Comparison of ENCODE assay signal across 8 cellular contexts in the genomic region with DNA sequence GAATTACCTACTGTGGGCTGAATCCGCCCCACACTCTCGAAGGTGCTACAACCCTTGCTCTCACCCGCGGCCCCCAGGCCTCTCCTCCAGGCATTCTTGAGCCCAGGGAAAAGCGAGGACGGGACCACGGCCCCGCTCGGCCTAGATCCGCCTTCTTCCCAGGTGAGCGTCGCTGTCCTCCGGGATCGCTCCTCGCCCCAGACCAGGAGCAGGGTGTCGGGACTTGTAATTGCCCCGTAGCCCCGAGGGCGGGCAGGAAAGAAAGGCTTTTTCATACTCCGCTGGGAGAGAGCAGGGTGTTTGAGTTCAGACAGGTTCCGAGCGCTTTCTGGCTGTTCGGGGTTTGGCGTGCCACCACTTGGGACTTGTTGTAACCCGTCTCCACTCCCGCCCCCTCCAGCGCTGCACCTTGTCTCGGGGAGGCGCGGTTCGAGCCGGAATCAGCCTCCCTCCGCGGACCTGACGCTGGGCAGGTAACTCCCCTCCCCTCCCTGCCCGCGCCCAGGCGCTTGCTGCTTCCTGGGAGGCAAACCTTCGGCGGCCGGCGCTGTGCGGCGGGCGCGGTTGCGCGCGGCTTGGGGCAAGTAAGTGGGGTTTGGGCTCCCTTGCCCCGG. TPM values are rescaled to one million over a fixed set of nuclear protein-coding genes. Genes with fewer than 3 reads are reported as not detected.
DNase-seq lines count a peak whose midpoint lies in the region; ATAC-seq and TF ChIP-seq lines count a peak whose summit lies in the region.

A gene with protein sequence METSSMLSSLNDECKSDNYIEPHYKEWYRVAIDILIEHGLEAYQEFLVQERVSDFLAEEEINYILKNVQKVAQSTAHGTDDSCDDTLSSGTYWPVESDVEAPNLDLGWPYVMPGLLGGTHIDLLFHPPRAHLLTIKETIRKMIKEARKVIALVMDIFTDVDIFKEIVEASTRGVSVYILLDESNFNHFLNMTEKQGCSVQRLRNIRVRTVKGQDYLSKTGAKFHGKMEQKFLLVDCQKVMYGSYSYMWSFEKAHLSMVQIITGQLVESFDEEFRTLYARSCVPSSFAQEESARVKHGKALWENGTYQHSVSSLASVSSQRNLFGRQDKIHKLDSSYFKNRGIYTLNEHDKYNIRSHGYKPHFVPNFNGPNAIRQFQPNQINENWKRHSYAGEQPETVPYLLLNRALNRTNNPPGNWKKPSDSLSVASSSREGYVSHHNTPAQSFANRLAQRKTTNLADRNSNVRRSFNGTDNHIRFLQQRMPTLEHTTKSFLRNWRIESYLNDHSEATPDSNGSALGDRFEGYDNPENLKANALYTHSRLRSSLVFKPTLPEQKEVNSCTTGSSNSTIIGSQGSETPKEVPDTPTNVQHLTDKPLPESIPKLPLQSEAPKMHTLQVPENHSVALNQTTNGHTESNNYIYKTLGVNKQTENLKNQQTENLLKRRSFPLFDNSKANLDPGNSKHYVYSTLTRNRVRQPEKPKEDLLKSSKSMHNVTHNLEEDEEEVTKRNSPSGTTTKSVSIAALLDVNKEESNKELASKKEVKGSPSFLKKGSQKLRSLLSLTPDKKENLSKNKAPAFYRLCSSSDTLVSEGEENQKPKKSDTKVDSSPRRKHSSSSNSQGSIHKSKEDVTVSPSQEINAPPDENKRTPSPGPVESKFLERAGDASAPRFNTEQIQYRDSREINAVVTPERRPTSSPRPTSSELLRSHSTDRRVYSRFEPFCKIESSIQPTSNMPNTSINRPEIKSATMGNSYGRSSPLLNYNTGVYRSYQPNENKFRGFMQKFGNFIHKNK (plus strand): TSS at position 529 of the 614 bp plus-strand sequence. CDS start 23,476 bp downstream, outside the sequence.

- peaks cover 18% of the 10 kb centered on the region for H3K4me1 Mint-ChIP-seq in dendritic cell treated with granulocyte-macrophage colony-stimulating factor and Interleukin-4, amounts not matched to agents 40 ng/mL and 50 ng/mL, for 4 days (ENCODE audit: low read depth)

- H3K27ac ChIP-seq in left lung (no peak within 1 kb of the TSS), tibial artery (no peak within 1 kb of the TSS)

- ATAC-seq in left lung: peak; percentile 97

- H3K4me1 ChIP-seq in left lung (no peaks in the 10 kb centered on the region), tibial artery (peaks cover 0 to 12% (median 5%) of the 10 kb centered on the region in 4 donors)

- H3K4me3 Mint-ChIP-seq in dendritic cell treated with granulocyte-macrophage colony-stimulating factor and Interleukin-4, amounts not matched to agents 40 ng/mL and 50 ng/mL, for 4 days: peak within 1 kb of the TSS; percentile 74

- TF ChIP-seq CTCF in left lung (IDR thresholded peaks at IDR 0.05) (no peak), tibial artery (IDR thresholded peaks at IDR 0.05) (no peak)

- DNase-seq in LoVo (ENCODE audit: low spot score) (peak; percentile 65), left lung (peak; percentile 60 to 83), tibial artery (no peak), NCI-H2107 (lab: John Stamatoyannopoulos, UW) (no peak), D341Med (ENCODE audit: low spot score) (no peak)
- no peak for DNase-seq in activated T-cell treated with anti-CD3 and anti-CD28 coated beads, Interleukin-2, amount 50 U/mL, for 1 hour
- DNase-seq in activated naive CD4-positive, alpha-beta T cell treated with anti-CD3 and anti-CD28 coated beads, Interleukin-2, amount 50 U/mL, for 16 hours: no peak

- H3K27me3 Mint-ChIP-seq in dendritic cell treated with granulocyte-macrophage colony-stimulating factor and Interleukin-4, amounts not matched to agents 40 ng/mL and 50 ng/mL, for 4 days: peaks cover 36% of the 10 kb centered on the region

- H3K4me3 ChIP-seq in left lung (peak within 1 kb of the TSS; percentile 35 to 37), tibial artery (peak within 1 kb of the TSS; percentile 25 to 31)

- H3K9me3 ChIP-seq in left lung (no peaks in the 10 kb centered on the region), tibial artery (no peaks in the 10 kb centered on the region)

- no peaks in the 10 kb centered on the region for H3K9me3 Mint-ChIP-seq in dendritic cell treated with granulocyte-macrophage colony-stimulating factor and Interleukin-4, amounts not matched to agents 40 ng/mL and 50 ng/mL, for 4 days

- H3K27me3 ChIP-seq in left lung (peaks cover 0 to 32% of the 10 kb centered on the region in 2 donors), tibial artery (peaks cover 0 to 33% of the 10 kb centered on the region in 2 donors)

- no peaks in the 10 kb centered on the region for H3K36me3 ChIP-seq in left lung
- H3K36me3 ChIP-seq in tibial artery: no peaks in the 10 kb centered on the region

- intact Hi-C loops in dendritic cell treated with granulocyte-macrophage colony-stimulating factor and Interleukin-4, amounts not matched to agents 40 ng/mL and 50 ng/mL, for 4 days (cut with micrococcal nuclease): no loop called here
- intact Hi-C loops in left lung (cut with DNase I) (no loop called here), tibial artery (cut with DNase I; ENCODE audit: low total_unique reads) (no loop called here)

- no peaks in the 10 kb centered on the region for H3K36me3 Mint-ChIP-seq in dendritic cell treated with granulocyte-macrophage colony-stimulating factor and Interleukin-4, amounts not matched to agents 40 ng/mL and 50 ng/mL, for 4 days (ENCODE audit: low read depth)

- no peak within 1 kb of the TSS for H3K27ac Mint-ChIP-seq in dendritic cell treated with granulocyte-macrophage colony-stimulating factor and Interleukin-4, amounts not matched to agents 40 ng/mL and 50 ng/mL, for 4 days

RNA-seq across cellular contexts. Expression of the gene that starts here (rescaled TPM):
- 1 to 10 TPM in 1 of 2 donors, under 1 TPM in 1; 0.16 to 2.0 TPM for total RNA-seq in left lung

Comparison
In these comparisons a context has a peak if more than half of its experiments do, and no peak if none do; other contexts are left out.
1. DNase-seq: peak in LoVo (single experiment) and left lung (2 of 2); none in tibial artery (0 of 2), NCI-H2107 (single experiment), activated T-cell treated with anti-CD3 and anti-CD28 coated beads, Interleukin-2, amount 50 U/mL, for 1 hour (single experiment), activated naive CD4-positive, alpha-beta T cell treated with anti-CD3 and anti-CD28 coated beads, Interleukin-2, amount 50 U/mL, for 16 hours (single experiment) and D341Med (single experiment).